ENCODE assay signal across 10 cellular contexts in genomic region chr1:19315378-19316206, GRCh38. TPM values are rescaled to one million over a fixed set of nuclear protein-coding genes. Genes with fewer than 3 reads are reported as not detected.
DNase-seq lines count a peak whose midpoint lies in the region; ATAC-seq, FAIRE-seq and TF ChIP-seq lines count a peak whose summit lies in the region.
"Had no signal": no experiment of that assay in that cellular context is flagged by ENCODE, and none has a peak within 500 bp of the region (broad histone marks: within the 10 kb centered on the region; RNA-seq: fewer than 3 reads in every experiment).

No MANE protein-coding gene starts in this region.

- no peak; a peak in 1 of 3 replicates for TF ChIP-seq POLR2A in H1 (IDR thresholded peaks at IDR 0.05; ENCODE audit: control extremely low read depth in 1 of 2, low read depth in 2 of 2, low read length in 2 of 2)

- no peak for TF ChIP-seq RAD21 in H1 (IDR thresholded peaks at IDR 0.05 in 1 of 2, conservative IDR thresholded peaks at IDR 0.05 in 1 of 2; ENCODE audit: low read depth in 2 of 2, low read length in 2 of 2)

- TF ChIP-seq EP300 in H1 (IDR thresholded peaks at IDR 0.05; ENCODE audit: borderline replicate concordance in 1 of 2, low read depth in 2 of 2, low read length in 2 of 2), result no peak

- H2BK120ac ChIP-seq in H1 (replicated peaks; ENCODE audit: low read depth, low read length), result no peak overlapping the region

- H3K27me3 ChIP-seq in ACC112 (ENCODE audit: insufficient read depth, low read length), result no peaks in the 10 kb centered on the region
- H3K27me3 ChIP-seq in H1 (replicated peaks in 1 of 4; ENCODE audit: control insufficient read depth in 3 of 4, extremely low read depth in 1 of 4, insufficient read depth in 3 of 4, low read length in 3 of 4), result peaks cover 0 to 4% (median 1%) of the 10 kb centered on the region in 4 experiments; a peak in 1 of 7 replicates
- no peaks in the 10 kb centered on the region for H3K27me3 ChIP-seq in effector memory CD4-positive, alpha-beta T cell (replicated peaks; ENCODE audit: control insufficient read depth, insufficient read depth, low read length, poor library complexity, severe bottlenecking)

- H3K18ac ChIP-seq in H1 (ENCODE audit: extremely low read depth, low read length), result no peak overlapping the region

- peaks cover 3 to 19% of the 10 kb centered on the region in 2 experiments for H4K20me1 ChIP-seq in H1 (replicated peaks in 1 of 2; ENCODE audit: control insufficient read depth in 1 of 2, insufficient read depth in 2 of 2, low read length in 2 of 2)

- H3K4me1 ChIP-seq in ACC112 (ENCODE audit: control insufficient read depth, insufficient read depth, low read length, unreplicated experiment) (peaks cover 26% of the 10 kb centered on the region), H1 (replicated peaks in 1 of 4; ENCODE audit: control insufficient read depth in 3 of 4, insufficient read depth in 4 of 4, low read length in 3 of 4) (peaks cover 0 to 17% (median 11%) of the 10 kb centered on the region in 4 experiments; a peak in 6 of 7 replicates)
- H3K4me1 ChIP-seq in effector memory CD4-positive, alpha-beta T cell (ENCODE audit: control insufficient read depth, insufficient read depth, low read length, poor library complexity, severe bottlenecking), result peaks cover 15% of the 10 kb centered on the region

- WGBS in H1 (ENCODE audit: extremely low coverage in 1 of 2, insufficient coverage in 1 of 2, insufficient read length in 1 of 2, insufficient replicate concordance in 2 of 2, low coverage in 1 of 2, low lambda C conversion rate in 2 of 2, missing lambda C conversion rate in 1 of 2), 2 experiments, result 88% methylated on average over 17 of the region's 17 CpGs; no CpG with 5 or more reads in 1 of the 2 experiments

- no peak overlapping the region for H3K56ac ChIP-seq in H1 (replicated peaks; ENCODE audit: insufficient read length, low read depth, low read length)

- H4K8ac ChIP-seq in H1 (ENCODE audit: extremely low read depth, insufficient read depth, low read length), result no peak overlapping the region; the same call in 1 of the 2 replicates

- H3K4me2 ChIP-seq in H1 (ENCODE audit: insufficient read depth in 1 of 2, low read depth in 2 of 2, low read length in 2 of 2), result no peak overlapping the region

- no peak overlapping the region for H2BK5ac ChIP-seq in H1 (ENCODE audit: low read depth, low read length)

- peaks cover 16% of the 10 kb centered on the region; the same call in 1 of the 2 replicates for H3K36me3 ChIP-seq in ACC112 (ENCODE audit: insufficient read depth, low read length)
- peaks cover 0 to 6% (median 0%) of the 10 kb centered on the region in 4 experiments; a peak in 3 of 8 replicates for H3K36me3 ChIP-seq in H1 (ENCODE audit: control insufficient read depth in 2 of 4, insufficient read depth in 4 of 4, low read length in 3 of 4)
- no peaks in the 10 kb centered on the region for H3K36me3 ChIP-seq in effector memory CD4-positive, alpha-beta T cell (ENCODE audit: control insufficient read depth, insufficient read depth, low read length)

- TF ChIP-seq CTCF in H1 (IDR thresholded peaks at IDR 0.05; ENCODE audit: control extremely low read depth in 1 of 3, insufficient read depth in 1 of 3, low read depth in 1 of 3, low read length in 3 of 3), result no peak

- H2BK20ac ChIP-seq in H1 (ENCODE audit: low read length), result no peak overlapping the region

- POLR2A ChIA-PET in H1 (lab: Charles Lee; ENCODE audit: partially characterized antibody), result interaction anchor here (0.6 to 16.9 kb wide), 3 partner anchors 15 to 172 kb away, joined by 4 to 143 read pairs (median 25); partner anchors contain the start of genes EMC1 and MRTO4

- H3K9me3 ChIP-seq in H1 (ENCODE audit: insufficient read depth in 2 of 2, low read depth in 1 of 2, low read length in 1 of 2), result no peaks in the 10 kb centered on the region
- H3K9me3 ChIP-seq in effector memory CD4-positive, alpha-beta T cell (ENCODE audit: control insufficient read depth, low read length), result no peaks in the 10 kb centered on the region

- DNase-seq in NCI-H2171 treated with DMSO at 0.1 percent for 48 hours (lab: John Stamatoyannopoulos, UW), result peak; percentile 87
- no peak for DNase-seq in H1 (ENCODE audit: low read depth in 1 of 2, low spot score in 2 of 2)
- DNase-seq in midbrain (lab: John Stamatoyannopoulos, UW), result no peak
- no peak for DNase-seq in effector memory CD4-positive, alpha-beta T cell
- DNase-seq: DMS153 had no signal

- no peak for FAIRE-seq in H1 (lab: Jason Lieb, UNC)

- peak overlapping the region; percentile 27; the same call in 1 of the 2 replicates for H3K27ac ChIP-seq in ACC112 (ENCODE audit: low read depth, low read length)
- no peak overlapping the region for H3K27ac ChIP-seq in H1 (ENCODE audit: low read depth, low read length)
- H3K27ac ChIP-seq in effector memory CD4-positive, alpha-beta T cell (ENCODE audit: insufficient read depth, low read length, poor library complexity, severe bottlenecking), result no peak overlapping the region

- no peak overlapping the region for H2BK15ac ChIP-seq in H1 (ENCODE audit: low read length)

- ATAC-seq in GM18867 (IDR thresholded peaks at IDR 0.05; ENCODE audit: unreplicated experiment) (peak; percentile 33), GM21367 (IDR thresholded peaks at IDR 0.05; ENCODE audit: unreplicated experiment) (no peak), HG02623 (IDR thresholded peaks at IDR 0.05; ENCODE audit: unreplicated experiment) (no peak)
- ATAC-seq: activated naive CD4-positive, alpha-beta T cell treated with anti-CD3 and anti-CD28 coated beads, Interleukin-2, amount 50 U/mL, for 72 hours had no signal

- H3K23me2 ChIP-seq in H1 (ENCODE audit: low read depth, low read length), result peaks cover 10% of the 10 kb centered on the region; the same call in 1 of the 2 replicates

- H2AFZ ChIP-seq in ACC112 (ENCODE audit: low read length, unreplicated experiment), result no peak overlapping the region
- no peak overlapping the region for H2AFZ ChIP-seq in H1 (ENCODE audit: low read length)

- H3K4ac ChIP-seq in H1 (replicated peaks; ENCODE audit: insufficient read length, low read depth, low read length), result no peak overlapping the region

- no peak overlapping the region for H3K14ac ChIP-seq in H1 (ENCODE audit: insufficient read length)

- H3K79me2 ChIP-seq in ACC112 (ENCODE audit: control insufficient read depth, insufficient read depth, low read length, unreplicated experiment), result peaks cover 59% of the 10 kb centered on the region
- peaks cover 0 to 2% of the 10 kb centered on the region in 2 experiments; a peak in 1 of 4 replicates for H3K79me2 ChIP-seq in H1 (ENCODE audit: control insufficient read depth in 1 of 2, insufficient read depth in 2 of 2, low read length in 2 of 2)

- CTCF ChIA-PET in H1 (lab: Charles Lee; ENCODE audit: partially characterized antibody), result interaction anchor here (0.6 to 2.2 kb wide), 4 partner anchors 10 to 332 kb away, joined by 3 to 9 read pairs (median 4); no protein-coding TSS in a partner anchor

- H4K91ac ChIP-seq in H1 (replicated peaks; ENCODE audit: insufficient read length, low read length), result no peak overlapping the region

- no peaks in the 10 kb centered on the region for H3K79me1 ChIP-seq in H1 (ENCODE audit: low read depth, low read length)

- H2BK12ac ChIP-seq in H1 (ENCODE audit: low read depth, low read length), result 0 out of 2 replicates have a peak overlapping the region, but pooled peaks have one; percentile 27

- no peak overlapping the region for H3K4me3 ChIP-seq in ACC112 (ENCODE audit: low read depth, low read length)
- no peak overlapping the region for H3K4me3 ChIP-seq in H1 (ENCODE audit: extremely low read depth in 1 of 4, insufficient read depth in 2 of 4, low read depth in 3 of 4, low read length in 4 of 4)
- H3K4me3 ChIP-seq in effector memory CD4-positive, alpha-beta T cell (ENCODE audit: insufficient read depth, low read depth, low read length, poor library complexity, severe bottlenecking), result no peak overlapping the region

- no peak overlapping the region for H3K23ac ChIP-seq in H1 (ENCODE audit: insufficient read length)

- H3K9ac ChIP-seq in H1 (replicated peaks in 1 of 4; ENCODE audit: extremely low read depth in 1 of 4, low read depth in 3 of 4, low read length in 3 of 4), result no peak overlapping the region

- no peak overlapping the region for H4K5ac ChIP-seq in H1 (ENCODE audit: insufficient read length, low read depth, low read length)

- H2AK5ac ChIP-seq in H1 (ENCODE audit: low read depth, low read length), result no peak overlapping the region

TF ChIP-seq in H1, 55 proteins besides CTCF, POLR2A, EP300 and RAD21 (continues in another document):
- no peak for TF ChIP-seq KDM5A (IDR thresholded peaks at IDR 0.05; ENCODE audit: low read length)

RNA-seq across cellular contexts. Expression of gene SLC66A1, which starts 3.5 kb away (rescaled TPM):
- total RNA-seq in H1 (2021; fragmentation: NEBNext Ultra II Directional; extraction: Animal tissue kit (Norgen Biotek cat#: 25700)), result 14.0 and 16.8 TPM in 2 replicates
- polyA plus RNA-seq in H1 (2011; rRNA removed), result 27.9 and 34.2 TPM in 2 replicates
- 23.4 TPM for polyA plus RNA-seq in H1 (2011; cell fraction: cytosol; rRNA removed)
- polyA plus RNA-seq in H1 (2011; cell fraction: nucleus; rRNA removed), result 21.8 TPM
- polyA plus RNA-seq in H1 (2012, experiment 1 of 2), result 11.6 to 22.2 TPM (median 17.2 TPM) in 4 replicates
- 13.6 TPM for polyA plus RNA-seq in H1 (2012, experiment 2 of 2)
- 14.9 TPM for polyA plus RNA-seq in H1 (2013, experiment 1 of 2)
- 14.4 TPM for polyA plus RNA-seq in H1 (2013, experiment 2 of 2)
- 14.6 and 17.5 TPM in 2 replicates for polyA minus RNA-seq in H1 (2011; rRNA and poly(A)+ RNA removed)
- polyA minus RNA-seq in H1 (2011; cell fraction: cytosol; rRNA and poly(A)+ RNA removed), result 12.1 TPM
- 15.3 TPM for polyA minus RNA-seq in H1 (2011; cell fraction: nucleus; rRNA and poly(A)+ RNA removed)

RNA-seq across cellular contexts. Expression of gene AKR7A2, which starts 3.6 kb away (rescaled TPM):
- total RNA-seq in H1 (2021; fragmentation: NEBNext Ultra II Directional; extraction: Animal tissue kit (Norgen Biotek cat#: 25700)), result 32.0 and 34.5 TPM in 2 replicates
- 47.9 and 48.3 TPM in 2 replicates for polyA plus RNA-seq in H1 (2011; rRNA removed)
- polyA plus RNA-seq in H1 (2011; cell fraction: cytosol; rRNA removed), result 35.9 TPM
- 41.0 TPM for polyA plus RNA-seq in H1 (2011; cell fraction: nucleus; rRNA removed)
- polyA plus RNA-seq in H1 (2012, experiment 1 of 2), result 24.1 to 37.1 TPM (median 34.7 TPM) in 4 replicates
- polyA plus RNA-seq in H1 (2012, experiment 2 of 2), result 43.0 TPM
- 24.6 TPM for polyA plus RNA-seq in H1 (2013, experiment 1 of 2)
- 23.7 TPM for polyA plus RNA-seq in H1 (2013, experiment 2 of 2)
- polyA minus RNA-seq in H1 (2011; rRNA and poly(A)+ RNA removed), result 20.4 and 20.9 TPM in 2 replicates
- polyA minus RNA-seq in H1 (2011; cell fraction: cytosol; rRNA and poly(A)+ RNA removed), result 26.2 TPM
- 25.6 TPM for polyA minus RNA-seq in H1 (2011; cell fraction: nucleus; rRNA and poly(A)+ RNA removed)

RNA-seq across cellular contexts. Expression of gene AKR7A3, which starts 27.0 kb away (rescaled TPM):
- 0.65 TPM in 2 replicates for total RNA-seq in H1 (2021; fragmentation: NEBNext Ultra II Directional; extraction: Animal tissue kit (Norgen Biotek cat#: 25700))
- 0.62 and 0.72 TPM in 2 replicates for polyA plus RNA-seq in H1 (2011; rRNA removed)
- polyA plus RNA-seq in H1 (2011; cell fraction: cytosol; rRNA removed), result 0.66 TPM
- polyA plus RNA-seq in H1 (2011; cell fraction: nucleus; rRNA removed), result 2.7 TPM
- polyA plus RNA-seq in H1 (2012, experiment 1 of 2), result 0.60 to 1.0 TPM (median 0.71 TPM) in 4 replicates
- 0.43 TPM for polyA plus RNA-seq in H1 (2012, experiment 2 of 2)
- 0.49 TPM for polyA plus RNA-seq in H1 (2013, experiment 1 of 2)
- polyA plus RNA-seq in H1 (2013, experiment 2 of 2), result 0.59 TPM
- polyA minus RNA-seq in H1 (2011; rRNA and poly(A)+ RNA removed), result 0.12 and 0.19 TPM in 2 replicates
- polyA minus RNA-seq in H1 (2011; cell fraction: cytosol; rRNA and poly(A)+ RNA removed), result not detected
- 0.80 TPM for polyA minus RNA-seq in H1 (2011; cell fraction: nucleus; rRNA and poly(A)+ RNA removed)
